Comparison of ENCODE assay signal across 22 cellular contexts in the genomic region with DNA sequence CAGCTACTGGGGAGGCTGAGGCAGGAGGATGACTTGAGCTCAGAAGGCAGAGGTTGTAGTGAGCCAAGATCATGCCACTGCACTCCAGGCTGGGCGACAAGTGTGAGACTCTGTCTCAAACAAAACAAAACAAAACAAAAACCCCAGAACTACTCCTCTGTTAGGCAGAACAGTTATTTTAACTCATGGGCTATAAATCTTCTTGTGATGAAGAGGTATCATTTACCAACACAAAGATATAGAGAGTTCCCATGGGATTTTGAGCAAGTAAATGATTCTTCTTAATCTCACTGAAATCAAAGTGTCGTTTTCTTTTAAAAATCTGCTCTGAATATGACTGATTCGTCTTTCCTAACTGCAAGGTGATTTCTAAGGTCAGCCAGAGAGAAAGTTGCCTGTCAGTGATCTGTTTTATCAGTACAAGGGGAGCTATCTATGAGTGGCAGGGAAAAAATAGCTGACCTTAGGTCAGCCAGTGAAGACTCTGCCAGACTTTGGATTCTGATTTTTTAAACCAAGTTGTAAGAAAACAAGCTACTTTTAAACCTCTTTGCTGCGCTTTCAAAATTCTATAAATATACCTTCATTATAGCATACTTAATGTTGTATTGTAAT. TPM values are rescaled to one million over a fixed set of nuclear protein-coding genes. Genes with fewer than 3 reads are reported as not detected.
"Had no signal": no experiment of that assay in that cellular context is flagged by ENCODE, and none has a peak within 500 bp of the region (broad histone marks: within the 10 kb centered on the region; RNA-seq: fewer than 3 reads in every experiment).

No MANE protein-coding gene starts in this region.

- DNase-seq: activated B cell treated with CpG ODN at 0.5 μM for 24 hours; activated CD4-positive, alpha-beta T cell treated with anti-CD3 and anti-CD28 coated beads for 48 hours; activated CD8-positive, alpha-beta T cell treated with anti-CD3 and anti-CD28 coated beads for 36 hours; activated effector memory CD4-positive, alpha-beta T cell treated with anti-CD3 and anti-CD28 coated beads, Interleukin-2, amount 50 U/mL, for 16 hours; activated T-cell treated with anti-CD3 and anti-CD28 coated beads, Interleukin-2, amount 50 U/mL, for 48 hours; central memory CD4-positive, alpha-beta T cell; effector CD4-positive, alpha-beta T cell; glutamatergic neuron; immature natural killer cell; midbrain; posterior cingulate gyrus; small intestine; stimulated activated CD4-positive, alpha-beta T cell treated with anti-CD3 and anti-CD28 coated beads, Interleukin-4, amount 100 ng/mL, for 24 hours; stimulated activated naive CD4-positive, alpha-beta T cell had no signal

- H3K27ac Mint-ChIP-seq: activated B cell treated with CpG ODN at 0.5 μM for 24 hours; activated CD8-positive, alpha-beta T cell treated with anti-CD3 and anti-CD28 coated beads for 36 hours; activated naive CD4-positive, alpha-beta T cell treated with anti-CD3 and anti-CD28 coated beads, Interleukin-2, amount 50 U/mL, for 72 hours; immature natural killer cell; neural progenitor cell had no signal

- H2AFZ ChIP-seq: neural progenitor cell had no signal

- H3K36me3 ChIP-seq: esophagus muscularis mucosa, neural progenitor cell, tibial nerve, vagina had no signal

- H3K9me3 ChIP-seq: esophagus muscularis mucosa, tibial nerve, vagina had no signal

- H3K4me3 ChIP-seq: coronary artery, esophagus muscularis mucosa, lung, neural progenitor cell, tibial nerve, vagina had no signal

- H3K4me2 ChIP-seq: neural progenitor cell had no signal

- H3K9me3 Mint-ChIP-seq: activated B cell treated with CpG ODN at 0.5 μM for 24 hours; activated CD8-positive, alpha-beta T cell treated with anti-CD3 and anti-CD28 coated beads for 36 hours; activated naive CD4-positive, alpha-beta T cell treated with anti-CD3 and anti-CD28 coated beads, Interleukin-2, amount 50 U/mL, for 72 hours; neural progenitor cell had no signal

- H3K4me3 Mint-ChIP-seq: activated B cell treated with CpG ODN at 0.5 μM for 24 hours; activated CD8-positive, alpha-beta T cell treated with anti-CD3 and anti-CD28 coated beads for 36 hours; immature natural killer cell; neural progenitor cell had no signal

- H3K27ac ChIP-seq: coronary artery, esophagus muscularis mucosa, neural progenitor cell, tibial nerve, vagina had no signal

- H3K36me3 Mint-ChIP-seq: activated naive CD4-positive, alpha-beta T cell treated with anti-CD3 and anti-CD28 coated beads, Interleukin-2, amount 50 U/mL, for 72 hours; immature natural killer cell; neural progenitor cell had no signal

- ATAC-seq: activated CD8-positive, alpha-beta T cell treated with anti-CD3 and anti-CD28 coated beads for 36 hours; activated naive CD4-positive, alpha-beta T cell treated with anti-CD3 and anti-CD28 coated beads, Interleukin-2, amount 50 U/mL, for 72 hours had no signal

RNA-seq across cellular contexts. Expression of gene DSP, which starts 3.8 kb away (rescaled TPM):
- total RNA-seq: T-helper 2 cell treated with Interferon-gamma antibody and Interleukin-4, amounts not matched to agents 100 ng/mL and 5 ng/mL, for 36 hours had no signal
- polyA plus RNA-seq: immature natural killer cell had no signal
